1 cellular context compared by ENCODE assay signal in genomic region chr1:40663324-40664166, GRCh38.
TF ChIP-seq lines count a peak whose summit lies in the region.

No MANE protein-coding gene starts in this region.

TF ChIP-seq in HEK293T, 16 proteins besides CTCF, POLR2A, EP300 and RAD21 (continued from another document):
- TF ChIP-seq LEF1 (IDR thresholded peaks at IDR 0.05; ENCODE audit: borderline replicate concordance) (no peak), ELF4 (IDR thresholded peaks at IDR 0.05) (no peak), FOXA1 (IDR thresholded peaks at IDR 0.05) (no peak), ZNF384 (IDR thresholded peaks at IDR 0.05) (no peak), SUZ12 (IDR thresholded peaks at IDR 0.05) (no peak), SP1 (IDR thresholded peaks at IDR 0.05) (no peak)
- TF ChIP-seq, protein P1, sequence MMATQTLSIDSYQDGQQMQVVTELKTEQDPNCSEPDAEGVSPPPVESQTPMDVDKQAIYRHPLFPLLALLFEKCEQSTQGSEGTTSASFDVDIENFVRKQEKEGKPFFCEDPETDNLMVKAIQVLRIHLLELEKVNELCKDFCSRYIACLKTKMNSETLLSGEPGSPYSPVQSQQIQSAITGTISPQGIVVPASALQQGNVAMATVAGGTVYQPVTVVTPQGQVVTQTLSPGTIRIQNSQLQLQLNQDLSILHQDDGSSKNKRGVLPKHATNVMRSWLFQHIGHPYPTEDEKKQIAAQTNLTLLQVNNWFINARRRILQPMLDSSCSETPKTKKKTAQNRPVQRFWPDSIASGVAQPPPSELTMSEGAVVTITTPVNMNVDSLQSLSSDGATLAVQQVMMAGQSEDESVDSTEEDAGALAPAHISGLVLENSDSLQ (IDR thresholded peaks at IDR 0.05), result no peak
